In the genomic region with DNA sequence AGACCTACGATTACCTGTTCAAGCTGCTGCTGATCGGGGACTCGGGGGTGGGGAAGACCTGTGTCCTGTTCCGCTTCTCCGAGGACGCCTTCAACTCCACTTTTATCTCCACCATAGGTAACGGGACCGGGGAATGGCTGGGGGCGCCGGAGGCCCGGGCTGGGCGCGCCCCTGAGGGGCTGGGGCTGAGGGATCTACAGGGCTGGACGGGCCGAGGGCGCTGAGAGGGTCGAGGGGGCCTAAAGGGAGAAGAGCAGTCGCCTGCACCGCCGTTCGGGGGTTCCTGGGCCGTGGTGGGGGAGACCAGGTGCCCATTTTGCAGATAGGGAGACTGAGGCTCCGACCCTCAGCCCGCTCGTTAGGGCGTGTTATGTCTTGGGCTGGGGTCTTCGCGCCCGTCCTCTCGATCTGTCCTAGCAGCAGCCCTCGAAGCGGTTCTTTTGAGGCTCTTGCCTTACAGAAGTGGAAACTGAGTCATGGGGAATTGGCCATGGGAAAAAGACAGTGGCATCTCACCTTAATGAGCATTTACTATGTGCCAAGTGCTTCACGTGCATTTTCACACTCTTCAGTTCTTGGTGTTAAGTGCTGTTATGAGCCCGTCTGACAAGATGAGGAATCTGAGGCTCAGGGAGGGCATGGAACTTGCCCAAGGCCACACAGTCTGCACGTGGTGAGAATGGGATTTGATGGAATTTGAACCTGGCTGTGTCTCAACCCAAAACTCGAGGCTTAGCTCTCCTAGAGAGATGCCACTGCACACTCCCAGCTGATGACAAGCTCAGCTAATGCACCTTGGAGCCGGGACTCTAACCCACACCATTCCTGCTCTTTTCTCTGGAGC, we compare ENCODE assay signal across 8 cellular contexts. TPM values are rescaled to one million over a fixed set of nuclear protein-coding genes. Genes with fewer than 3 reads are reported as not detected.
A peak's percentile ranks its signal among the peaks of the same experiment; 100 is the strongest.
DNase-seq lines count a peak whose midpoint lies in the region; ATAC-seq and TF ChIP-seq lines count a peak whose summit lies in the region.

No MANE protein-coding gene starts in this region.

- H3K36me3 ChIP-seq in KMS-11 (ENCODE audit: insufficient read depth): no peaks in the 10 kb centered on the region
- H3K36me3 ChIP-seq in naive thymus-derived CD4-positive, alpha-beta T cell (ENCODE audit: control insufficient read depth in 2 of 3, insufficient read depth in 3 of 3, low read length in 3 of 3): peaks cover 0 to 25% (median 6%) of the 10 kb centered on the region in 3 experiments

- H3K36me3 Mint-ChIP-seq in dendritic cell treated with granulocyte-macrophage colony-stimulating factor and Interleukin-4, amounts not matched to agents 40 ng/mL and 50 ng/mL, for 4 days (ENCODE audit: low read depth): peaks cover 52% of the 10 kb centered on the region
- peaks cover 0 to 10% (median 4%) of the 10 kb centered on the region in 5 donors for H3K36me3 Mint-ChIP-seq in naive thymus-derived CD4-positive, alpha-beta T cell

- peak overlapping the region; percentile 94 for H3K27ac ChIP-seq in C4-2B
- peak overlapping the region; percentile 31 for H3K27ac ChIP-seq in KMS-11
- peak overlapping the region; percentile 94 for H3K27ac ChIP-seq in naive thymus-derived CD4-positive, alpha-beta T cell (ENCODE audit: low read depth, low read length)

- POLR2A ChIA-PET in naive thymus-derived CD4-positive, alpha-beta T cell (lab: Charles Lee): interaction anchor here (0.5 to 4.8 kb wide), 11 partner anchors 10 to 1017 kb away, joined by 3 to 43 read pairs (median 6); partner anchors contain the start of genes FAM32A and HSH2D

- H3K4me3 Mint-ChIP-seq in dendritic cell treated with granulocyte-macrophage colony-stimulating factor and Interleukin-4, amounts not matched to agents 40 ng/mL and 50 ng/mL, for 4 days: peak overlapping the region; percentile 94
- H3K4me3 Mint-ChIP-seq in naive thymus-derived CD4-positive, alpha-beta T cell: peak overlapping the region; percentile 93 to 99 (median 98)

- no peaks in the 10 kb centered on the region for H3K9me3 ChIP-seq in naive thymus-derived CD4-positive, alpha-beta T cell (ENCODE audit: control insufficient read depth in 2 of 3, low read length in 3 of 3)

- H3K27ac Mint-ChIP-seq in dendritic cell treated with granulocyte-macrophage colony-stimulating factor and Interleukin-4, amounts not matched to agents 40 ng/mL and 50 ng/mL, for 4 days: peak overlapping the region; percentile 99
- peak overlapping the region; percentile 89 to 99 (median 97) for H3K27ac Mint-ChIP-seq in naive thymus-derived CD4-positive, alpha-beta T cell

- no peaks in the 10 kb centered on the region for H4K20me1 ChIP-seq in KMS-11 (ENCODE audit: insufficient read depth)

- TF ChIP-seq CTCF in C4-2B (conservative IDR thresholded peaks at IDR 0.05) (no peak), KMS-11 (conservative IDR thresholded peaks at IDR 0.05; ENCODE audit: low read depth, low read length) (no peak)

- H3K9me3 Mint-ChIP-seq in dendritic cell treated with granulocyte-macrophage colony-stimulating factor and Interleukin-4, amounts not matched to agents 40 ng/mL and 50 ng/mL, for 4 days: no peaks in the 10 kb centered on the region
- H3K9me3 Mint-ChIP-seq in naive thymus-derived CD4-positive, alpha-beta T cell: peaks cover 0 to 3% (median 0%) of the 10 kb centered on the region in 11 donors

- peaks cover 47% of the 10 kb centered on the region for H3K4me1 ChIP-seq in KMS-11 (ENCODE audit: low read depth, poor library complexity, severe bottlenecking)
- H3K4me1 ChIP-seq in naive thymus-derived CD4-positive, alpha-beta T cell (ENCODE audit: control insufficient read depth in 2 of 2, insufficient read depth in 2 of 2, low read length in 2 of 2): peaks cover 10 to 19% of the 10 kb centered on the region in 2 donors

- H3K79me2 ChIP-seq in KMS-11 (ENCODE audit: insufficient read depth, low read depth): peaks cover 54% of the 10 kb centered on the region

- H3K27me3 Mint-ChIP-seq in dendritic cell treated with granulocyte-macrophage colony-stimulating factor and Interleukin-4, amounts not matched to agents 40 ng/mL and 50 ng/mL, for 4 days: no peaks in the 10 kb centered on the region
- no peaks in the 10 kb centered on the region for H3K27me3 Mint-ChIP-seq in naive thymus-derived CD4-positive, alpha-beta T cell

- peak in 1 of 9 donors; percentile 17 for DNase-seq in naive thymus-derived CD4-positive, alpha-beta T cell
- DNase-seq in G401 (ENCODE audit: low spot score) (no peak), 8988T (no peak), GM19238 (ENCODE audit: insufficient read length, low spot score) (no peak)

- peak overlapping the region; percentile 76 for H3K4me2 ChIP-seq in KMS-11

- H3K4me3 ChIP-seq in KMS-11 (IDR thresholded peaks at IDR 0.05; ENCODE audit: insufficient read depth, low read depth, low read length): no peak overlapping the region
- peak overlapping the region; percentile 90 for H3K4me3 ChIP-seq in naive thymus-derived CD4-positive, alpha-beta T cell (ENCODE audit: low read length)

- peak overlapping the region; percentile 79 for H3K9ac ChIP-seq in KMS-11

- CTCF ChIA-PET in naive thymus-derived CD4-positive, alpha-beta T cell (lab: Charles Lee): interaction anchor here (0.5 to 3.6 kb wide), 6 partner anchors 33 to 162 kb away, joined by 3 to 26 read pairs (median 7); partner anchors contain the start of gene TPM4

- peak overlapping the region; percentile 60; the same call in 1 of the 2 replicates for H2AFZ ChIP-seq in KMS-11 (ENCODE audit: low read depth)

- in situ Hi-C loops in G401 (cut with HindIII; ENCODE audit: low sequenced_read_pairs): no loop called here

- intact Hi-C loops in dendritic cell treated with granulocyte-macrophage colony-stimulating factor and Interleukin-4, amounts not matched to agents 40 ng/mL and 50 ng/mL, for 4 days (cut with micrococcal nuclease): loop anchor here (1.0 to 5.0 kb wide), 4 partner anchors 7 to 73 kb away; partner anchors contain the start of gene FAM32A
- intact Hi-C loops in naive thymus-derived CD4-positive, alpha-beta T cell (cut with micrococcal nuclease): loop anchor here (1.0 to 5.0 kb wide), 22 partner anchors 7 to 987 kb away; partner anchors contain the start of genes AP1M1 (in 2 of the 2), C19orf44 (in 2 of the 2), CALR3 (in 2 of the 2) and FAM32A (in 2 of the 2)

- ATAC-seq in naive thymus-derived CD4-positive, alpha-beta T cell: no peak
- no peak for ATAC-seq in HG03469 (IDR thresholded peaks at IDR 0.05; ENCODE audit: unreplicated experiment)

- H3K4me1 Mint-ChIP-seq in dendritic cell treated with granulocyte-macrophage colony-stimulating factor and Interleukin-4, amounts not matched to agents 40 ng/mL and 50 ng/mL, for 4 days (ENCODE audit: low read depth): peaks cover 45% of the 10 kb centered on the region
- peaks cover 23 to 51% (median 41%) of the 10 kb centered on the region in 7 donors for H3K4me1 Mint-ChIP-seq in naive thymus-derived CD4-positive, alpha-beta T cell

- H3K27me3 ChIP-seq in KMS-11 (ENCODE audit: insufficient read depth, low read depth): no peaks in the 10 kb centered on the region
- H3K27me3 ChIP-seq in naive thymus-derived CD4-positive, alpha-beta T cell (ENCODE audit: control insufficient read depth in 2 of 2, insufficient read depth in 2 of 2, low read length in 2 of 2): no peaks in the 10 kb centered on the region

RNA-seq across cellular contexts. Expression of gene RAB8A, which starts 0.4 kb away (rescaled TPM):
- total RNA-seq in naive thymus-derived CD4-positive, alpha-beta T cell: 100 to 1,000 TPM in 2 of 5 experiments, 10 to 100 TPM in 3; 64.4 to 154 (median 74.5) TPM
- 10 to 100 TPM; 61.8 to 82.2 TPM for polyA plus RNA-seq in naive thymus-derived CD4-positive, alpha-beta T cell
- total RNA-seq in G401 (2014; rRNA removed; shearing (Covaris generic)): 92.9 and 111 TPM in 2 replicates

RNA-seq across cellular contexts. Expression of gene HSH2D, which starts 31.4 kb away (rescaled TPM):
- total RNA-seq in naive thymus-derived CD4-positive, alpha-beta T cell: 10 to 100 TPM; 20.0 to 60.0 (median 46.4) TPM
- polyA plus RNA-seq in naive thymus-derived CD4-positive, alpha-beta T cell: 10 to 100 TPM in 1 of 2 donors, 1 to 10 TPM in 1; 7.2 to 17.8 TPM
- not detected in 2 replicates for total RNA-seq in G401 (2014; rRNA removed; shearing (Covaris generic))

RNA-seq across cellular contexts. Expression of gene TPM4, which starts 35.8 kb away (rescaled TPM):
- total RNA-seq in naive thymus-derived CD4-positive, alpha-beta T cell: 100 to 1,000 TPM in 3 of 5 experiments, 10 to 100 TPM in 2; 65.8 to 435 (median 126) TPM
- 10 to 100 TPM; 28.2 to 43.5 TPM for polyA plus RNA-seq in naive thymus-derived CD4-positive, alpha-beta T cell
- total RNA-seq in G401 (2014; rRNA removed; shearing (Covaris generic)): 367 and 385 TPM in 2 replicates

Comparison
In these comparisons a context has a peak if more than half of its experiments do, and no peak if none do; other contexts are left out.
1. H3K27ac ChIP-seq: peak in every context shown above with its lines; median percentile 94 in C4-2B; 94 in naive thymus-derived CD4-positive, alpha-beta T cell; 31 in KMS-11.
2. RNA of gene HSH2D, which starts 31.4 kb away (total RNA-seq): 20.0 to 60.0 TPM in naive thymus-derived CD4-positive, alpha-beta T cell; not detected in G401; every median in the first group is over 10 times any median in the second.